In genomic region chr3:154842546-154842945, GRCh38 we compare ENCODE assay signal across 14 cellular contexts.
DNase-seq lines count a peak whose midpoint lies in the region; ATAC-seq and TF ChIP-seq lines count a peak whose summit lies in the region.
"Had no signal": no experiment of that assay in that cellular context is flagged by ENCODE, and none has a peak within 500 bp of the region (broad histone marks: within the 10 kb centered on the region; RNA-seq: fewer than 3 reads in every experiment).

No MANE protein-coding gene starts in this region.

- H3K9me3 ChIP-seq in OCI-LY7 (ENCODE audit: low read length): no peaks in the 10 kb centered on the region
- H3K9me3 ChIP-seq: BE2C had no signal

- no peaks in the 10 kb centered on the region for H3K27me3 Mint-ChIP-seq in activated CD8-positive, alpha-beta T cell treated with anti-CD3 and anti-CD28 coated beads, Interleukin-2, amount 10 ng/mL, durations not matched to agents 7 days and 5 days (ENCODE audit: low read depth)
- H3K27me3 Mint-ChIP-seq: CD4-positive, alpha-beta memory T cell had no signal

- no peaks in the 10 kb centered on the region for H3K4me1 Mint-ChIP-seq in activated CD8-positive, alpha-beta T cell treated with anti-CD3 and anti-CD28 coated beads, Interleukin-2, amount 10 ng/mL, durations not matched to agents 7 days and 5 days (ENCODE audit: low read depth)
- H3K4me1 Mint-ChIP-seq: CD4-positive, alpha-beta memory T cell had no signal

- H3K4me2 ChIP-seq in OCI-LY7 (ENCODE audit: low read length): no peak overlapping the region

- BruUV-seq in OCI-LY7 (replicated peaks; lab: Mats Ljungman, UMichigan): no TSS peak

- no peaks in the 10 kb centered on the region for H4K20me1 ChIP-seq in OCI-LY7 (ENCODE audit: insufficient read depth, low read length)

- no peaks in the 10 kb centered on the region for H3K36me3 Mint-ChIP-seq in activated CD8-positive, alpha-beta T cell treated with anti-CD3 and anti-CD28 coated beads, Interleukin-2, amount 10 ng/mL, durations not matched to agents 7 days and 5 days (ENCODE audit: low read depth)
- H3K36me3 Mint-ChIP-seq: CD4-positive, alpha-beta memory T cell had no signal

- peak overlapping the region; percentile 8; the same call in 1 of the 2 replicates for H2AFZ ChIP-seq in OCI-LY7 (ENCODE audit: low read length)

- CTCF ChIA-PET in OCI-LY7 (lab: Charles Lee; ENCODE audit: unreplicated experiment): no interaction called here
- CTCF ChIA-PET in activated CD8-positive, alpha-beta T cell treated with anti-CD3 and anti-CD28 coated beads, Interleukin-2, amount 10 ng/mL, durations not matched to agents 7 days and 5 days (lab: Charles Lee): no interaction called here

- H3K4me3 ChIP-seq in OCI-LY7 (ENCODE audit: low read depth, low read length, poor library complexity, severe bottlenecking): no peak overlapping the region
- no peak overlapping the region for H3K4me3 ChIP-seq in fibroblast of mammary gland (ENCODE audit: control insufficient read depth, low read depth, low read length)

- H3K27ac ChIP-seq in OCI-LY7 (ENCODE audit: low read depth, low read length, poor library complexity, severe bottlenecking): no peak overlapping the region
- H3K27ac ChIP-seq: C4-2B, HL-60 had no signal

- H3K4me3 Mint-ChIP-seq in activated CD8-positive, alpha-beta T cell treated with anti-CD3 and anti-CD28 coated beads, Interleukin-2, amount 10 ng/mL, durations not matched to agents 7 days and 5 days: no peak overlapping the region
- H3K4me3 Mint-ChIP-seq: CD4-positive, alpha-beta memory T cell; HFFc6 had no signal

- H3K9me2 ChIP-seq in OCI-LY7 (ENCODE audit: insufficient read depth, low read length): no peaks in the 10 kb centered on the region

- peaks cover 21% of the 10 kb centered on the region for H3K4me1 ChIP-seq in OCI-LY7 (ENCODE audit: insufficient read depth, low read length, poor library complexity, severe bottlenecking)
- H3K4me1 ChIP-seq: BE2C had no signal

- no peak for ATAC-seq in activated CD8-positive, alpha-beta T cell treated with anti-CD3 and anti-CD28 coated beads, Interleukin-2, amount 10 ng/mL, durations not matched to agents 7 days and 5 days
- ATAC-seq in GM19463 (IDR thresholded peaks at IDR 0.05; ENCODE audit: unreplicated experiment): no peak

- intact Hi-C loops in OCI-LY7 (cut with micrococcal nuclease; ENCODE audit: unreplicated experiment): no loop called here

- H3K9me3 Mint-ChIP-seq in activated CD8-positive, alpha-beta T cell treated with anti-CD3 and anti-CD28 coated beads, Interleukin-2, amount 10 ng/mL, durations not matched to agents 7 days and 5 days (ENCODE audit: insufficient read depth): no peaks in the 10 kb centered on the region
- H3K9me3 Mint-ChIP-seq: HFFc6 had no signal

- no peak for TF ChIP-seq CTCF in OCI-LY7 (conservative IDR thresholded peaks at IDR 0.05; ENCODE audit: low read length)
- TF ChIP-seq CTCF in fibroblast of mammary gland (conservative IDR thresholded peaks at IDR 0.05; ENCODE audit: control insufficient read depth, insufficient read depth, low read depth, low read length): no peak

- H3K36me3 ChIP-seq in OCI-LY7 (ENCODE audit: insufficient read depth, low read length): no peaks in the 10 kb centered on the region
- H3K36me3 ChIP-seq: BE2C had no signal

- POLR2A ChIA-PET in OCI-LY7 (lab: Charles Lee): no interaction called here
- POLR2A ChIA-PET in activated CD8-positive, alpha-beta T cell treated with anti-CD3 and anti-CD28 coated beads, Interleukin-2, amount 10 ng/mL, durations not matched to agents 7 days and 5 days (lab: Charles Lee): no interaction called here

- no peaks in the 10 kb centered on the region for H3K79me2 ChIP-seq in OCI-LY7 (ENCODE audit: insufficient read depth, low read depth, low read length)

- no peak overlapping the region for H3K27ac Mint-ChIP-seq in activated CD8-positive, alpha-beta T cell treated with anti-CD3 and anti-CD28 coated beads, Interleukin-2, amount 10 ng/mL, durations not matched to agents 7 days and 5 days
- H3K27ac Mint-ChIP-seq: CD4-positive, alpha-beta memory T cell; HFFc6 had no signal

- DNase-seq in NCI-H1694 (lab: John Stamatoyannopoulos, UW) (peak; percentile 29), OCI-LY7 (ENCODE audit: low spot score) (no peak), fibroblast of mammary gland (ENCODE audit: low read depth) (peak; percentile 39), pons (ENCODE audit: low spot score) (peak; percentile 18), NOMO-1 treated with dmso at 0.1 percent for 144 hours (lab: John Stamatoyannopoulos, UW; ENCODE audit: unreplicated experiment) (no peak)
- no peak for DNase-seq in activated CD8-positive, alpha-beta T cell treated with anti-CD3 and anti-CD28 coated beads, Interleukin-2, amount 10 ng/mL, durations not matched to agents 7 days and 5 days
- DNase-seq: BE2C; CD4-positive, alpha-beta memory T cell; GF-D8; HCEC 1CT; HFFc6 had no signal

Comparison
In these comparisons a context has a peak if more than half of its experiments do, and no peak if none do; other contexts are left out.
1. DNase-seq: peak in NCI-H1694 (single experiment), fibroblast of mammary gland (single experiment) and pons (single experiment); none in OCI-LY7 (single experiment), NOMO-1 treated with dmso at 0.1 percent for 144 hours (single experiment) and activated CD8-positive, alpha-beta T cell treated with anti-CD3 and anti-CD28 coated beads, Interleukin-2, amount 10 ng/mL, durations not matched to agents 7 days and 5 days (single experiment).